Comparison of ENCODE assay signal across 23 cellular contexts in genomic region chr16:1081734-1082265, GRCh38. TPM values are rescaled to one million over a fixed set of nuclear protein-coding genes. Genes with fewer than 3 reads are reported as not detected.
A peak's percentile ranks its signal among the peaks of the same experiment; 100 is the strongest.
DNase-seq lines count a peak whose midpoint lies in the region; ATAC-seq and TF ChIP-seq lines count a peak whose summit lies in the region.
"Had no signal": no experiment of that assay in that cellular context is flagged by ENCODE, and none has a peak within 500 bp of the region (broad histone marks: within the 10 kb centered on the region; RNA-seq: fewer than 3 reads in every experiment).

No MANE protein-coding gene starts in this region.

- H2AFZ ChIP-seq in SK-N-SH (ENCODE audit: low read depth) = no peak overlapping the region

- WGBS in right lobe of liver (ENCODE audit: insufficient coverage, low coverage, low lambda C conversion rate, missing lambda C conversion rate) = 41% methylated on average over 16 of the region's 22 CpGs
- WGBS in SK-N-SH (ENCODE audit: low lambda C conversion rate) = 28% methylated on average over 7 of the region's 22 CpGs

- H3K79me2 ChIP-seq in SK-N-SH (ENCODE audit: insufficient read depth) = no peaks in the 10 kb centered on the region

- H3K4me3 ChIP-seq in WERI-Rb-1 (ENCODE audit: low read depth, low read length) (peak overlapping the region; percentile 4), right lobe of liver (no peak overlapping the region), SK-N-SH (ENCODE audit: low read depth in 2 of 2, low read length in 1 of 2) (no peak overlapping the region)
- H3K4me3 ChIP-seq: SK-N-MC had no signal

- TF ChIP-seq CTCF in WERI-Rb-1 (IDR thresholded peaks at IDR 0.05; ENCODE audit: low read depth, low read length) (no peak), right lobe of liver (IDR thresholded peaks at IDR 0.05) (no peak), SK-N-SH (IDR thresholded peaks at IDR 0.05) (no peak)

- intact Hi-C loops in right lobe of liver (cut with DNase I) = no loop called here

- no peaks in the 10 kb centered on the region for H3F3A ChIP-seq in SK-N-SH (replicated peaks; ENCODE audit: insufficient read depth)

- H3K9ac ChIP-seq in SK-N-SH = no peak overlapping the region
- H3K9ac ChIP-seq: KMS-11 had no signal

- no peak for TF ChIP-seq RAD21 in SK-N-SH (IDR thresholded peaks at IDR 0.05; ENCODE audit: low read length)

- no peak overlapping the region for H3K4me2 ChIP-seq in SK-N-SH
- H3K4me2 ChIP-seq: KMS-11 had no signal

- H3K36me3 ChIP-seq in WERI-Rb-1 (peaks cover under 1% of the 10 kb centered on the region), right lobe of liver (no peaks in the 10 kb centered on the region), SK-N-SH (replicated peaks in 1 of 2; ENCODE audit: control insufficient read depth in 1 of 2, insufficient read depth in 2 of 2, low read length in 1 of 2) (no peaks in the 10 kb centered on the region)

- no peak for TF ChIP-seq EP300 in SK-N-SH (IDR thresholded peaks at IDR 0.05; ENCODE audit: borderline replicate concordance in 1 of 2, low read depth in 1 of 2, low read length in 1 of 2)

- H3K9me3 ChIP-seq in WERI-Rb-1 (ENCODE audit: severe bottlenecking) = peaks cover 16% of the 10 kb centered on the region
- no peaks in the 10 kb centered on the region for H3K9me3 ChIP-seq in right lobe of liver
- H3K9me3 ChIP-seq in SK-N-SH = no peaks in the 10 kb centered on the region

- peak overlapping the region; percentile 89 for H3K27ac ChIP-seq in WERI-Rb-1
- H3K27ac ChIP-seq in right lobe of liver = no peak overlapping the region
- no peak overlapping the region for H3K27ac ChIP-seq in SK-N-SH (ENCODE audit: low read depth in 2 of 2, low read length in 1 of 2)
- H3K27ac ChIP-seq: 22Rv1, KMS-11, SK-N-MC had no signal

- TF ChIP-seq POLR2A in right lobe of liver (IDR thresholded peaks at IDR 0.05) = no peak

- no peaks in the 10 kb centered on the region for H3K9me2 ChIP-seq in SK-N-SH

- POLR2A ChIA-PET in SK-N-SH (lab: Yijun Ruan, JAX) = no interaction called here

- ATAC-seq in right lobe of liver = peak in 3 of 4 donors; percentile 4 to 19 (median 18)
- ATAC-seq in GM21528 (IDR thresholded peaks at IDR 0.05; ENCODE audit: low FRiP score, unreplicated experiment) = no peak
- ATAC-seq in HG03460 (IDR thresholded peaks at IDR 0.05; ENCODE audit: unreplicated experiment) = no peak

- H4K20me1 ChIP-seq in SK-N-SH (ENCODE audit: insufficient read depth) = peaks cover 2% of the 10 kb centered on the region; the same call in 1 of the 2 replicates

- H3K27me3 ChIP-seq in WERI-Rb-1 (ENCODE audit: insufficient read depth, low read depth, severe bottlenecking) (no peaks in the 10 kb centered on the region), right lobe of liver (no peaks in the 10 kb centered on the region), SK-N-SH (ENCODE audit: insufficient read depth) (peaks cover 63% of the 10 kb centered on the region)

- H3K4me1 ChIP-seq in right lobe of liver = peaks cover 0 to 26% (median 7%) of the 10 kb centered on the region in 4 donors
- no peaks in the 10 kb centered on the region for H3K4me1 ChIP-seq in SK-N-SH (ENCODE audit: control insufficient read depth in 1 of 2, insufficient read depth in 2 of 2, low read depth in 1 of 2, low read length in 1 of 2)

- CTCF ChIA-PET in SK-N-SH (lab: Yijun Ruan, JAX) = interaction anchor here (1.5 kb wide), 1 partner anchor 17 kb away, joined by 4 read pairs; no protein-coding TSS in a partner anchor

- DNase-seq in NCI-H82 (lab: John Stamatoyannopoulos, UW) (peak; percentile 50), NCI-H82 treated with DMSO at 0.1 percent for 48 hours (lab: John Stamatoyannopoulos, UW; ENCODE audit: unreplicated experiment) (no peak), WERI-Rb-1 (peak; percentile 84), right lobe of liver (no peak), OCI-M2 (lab: John Stamatoyannopoulos, UW; ENCODE audit: unreplicated experiment) (no peak), SK-N-SH (no peak)
- DNase-seq: AML-193, C1 segment of cervical spinal cord, GF-D8, NCI-H1105 treated with DMSO at 0.1 percent for 48 hours, NCI-H2029 treated with DMSO at 0.1 percent for 48 hours, NCI-H345, NCI-H524, OCI-M1, SHP77 treated with DMSO at 0.1 percent for 48 hours had no signal

TF ChIP-seq in SK-N-SH, 30 proteins besides CTCF, POLR2A, EP300 and RAD21:
- TF ChIP-seq FOSL2 (IDR thresholded peaks at IDR 0.05; ENCODE audit: borderline replicate concordance, low read depth) (no peak), TAF1 (IDR thresholded peaks at IDR 0.05; ENCODE audit: borderline replicate concordance, low read depth, low read length) (no peak), POLR2AphosphoS5 (IDR thresholded peaks at IDR 0.05; ENCODE audit: low read depth, low read length) (no peak), USF1 (IDR thresholded peaks at IDR 0.05; ENCODE audit: borderline replicate concordance, low read depth) (no peak), SIN3A (IDR thresholded peaks at IDR 0.05; ENCODE audit: borderline replicate concordance, low read depth, low read length) (no peak), GATA2 (CRISPR knock-in tag; IDR thresholded peaks at IDR 0.05) (no peak), TEAD4 (IDR thresholded peaks at IDR 0.05; ENCODE audit: borderline replicate concordance, insufficient read depth) (no peak), PBX3 (IDR thresholded peaks at IDR 0.05) (no peak), ZBTB33 (IDR thresholded peaks at IDR 0.05; ENCODE audit: borderline replicate concordance, low read depth) (no peak), MEF2A (IDR thresholded peaks at IDR 0.05; ENCODE audit: borderline replicate concordance, low read depth) (no peak), USF2 (IDR thresholded peaks at IDR 0.05; ENCODE audit: borderline replicate concordance, low read depth, low read length) (no peak), RCOR1 (IDR thresholded peaks at IDR 0.05; ENCODE audit: low read length) (no peak), RXRA (IDR thresholded peaks at IDR 0.05; ENCODE audit: borderline replicate concordance, low read depth) (no peak), SMC3 (IDR thresholded peaks at IDR 0.05; ENCODE audit: low read depth, low read length) (no peak), GABPA (IDR thresholded peaks at IDR 0.05; ENCODE audit: low read depth) (no peak), FOXM1 (IDR thresholded peaks at IDR 0.05; ENCODE audit: low read depth) (no peak), RFX5 (IDR thresholded peaks at IDR 0.05; ENCODE audit: low read length) (no peak)

RNA-seq across cellular contexts. Expression of gene SSTR5, which starts 9.3 kb away (rescaled TPM):
- not detected for total RNA-seq in right lobe of liver
- not detected in 2 replicates for polyA plus RNA-seq in SK-N-SH (2012; rRNA removed)
- polyA plus RNA-seq in SK-N-SH (2012; cell fraction: cytosol; rRNA removed) = 0.01 TPM in 1 of 2 replicates, not detected in the other
- polyA plus RNA-seq in SK-N-SH (2012; cell fraction: nucleus; rRNA removed) = not detected in 2 replicates
- total RNA-seq: HFFc6, IMR-90, RPMI7951 had no signal
- polyA plus RNA-seq: IMR-90 had no signal

RNA-seq across cellular contexts. Expression of gene C1QTNF8, which starts 14.2 kb away (rescaled TPM):
- not detected for total RNA-seq in right lobe of liver
- polyA plus RNA-seq in SK-N-SH (2012; rRNA removed) = not detected in 2 replicates
- polyA plus RNA-seq in SK-N-SH (2012; cell fraction: cytosol; rRNA removed) = not detected in 2 replicates
- not detected in 2 replicates for polyA plus RNA-seq in SK-N-SH (2012; cell fraction: nucleus; rRNA removed)
- total RNA-seq: HFFc6, IMR-90, RPMI7951 had no signal
- polyA plus RNA-seq: IMR-90 had no signal

Comparison
In these comparisons a context has a peak if more than half of its experiments do, and no peak if none do; other contexts are left out.
1. DNase-seq: peak in NCI-H82 (single experiment) and WERI-Rb-1 (single experiment); none in NCI-H82 treated with DMSO at 0.1 percent for 48 hours (single experiment), right lobe of liver (0 of 3), OCI-M2 (single experiment) and SK-N-SH (single experiment).
2. ATAC-seq: peak in right lobe of liver (3 of 4); none in GM21528 (single experiment) and HG03460 (single experiment).